ENCODE assay signal across 23 cellular contexts in the genomic region with DNA sequence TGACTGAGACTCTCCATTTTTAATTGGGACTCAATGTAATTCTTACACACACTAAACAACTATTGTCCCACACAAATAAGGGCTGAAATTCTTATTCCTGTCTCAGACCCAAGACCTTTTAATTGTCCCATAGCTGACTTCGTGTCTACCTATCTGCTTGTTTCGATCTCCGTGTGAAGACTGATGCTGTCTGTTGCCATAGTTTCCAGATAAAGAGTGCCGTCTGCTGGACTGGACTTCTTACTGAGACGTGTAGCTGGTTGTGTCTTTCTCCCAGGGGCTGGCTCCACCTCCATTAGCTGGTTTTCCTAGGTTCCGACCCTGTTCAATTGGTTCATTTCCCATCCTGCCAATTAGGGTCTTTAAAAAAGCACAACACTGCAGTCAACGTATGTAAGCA.
"Had no signal": no experiment of that assay in that cellular context is flagged by ENCODE, and none has a peak within 500 bp of the region (broad histone marks: within the 10 kb centered on the region; RNA-seq: fewer than 3 reads in every experiment).

No MANE protein-coding gene starts in this region.

- H3K9ac ChIP-seq: parathyroid adenoma had no signal

- H3K27ac ChIP-seq: colonic mucosa, esophagus muscularis mucosa, foreskin keratinocyte, gastroesophageal sphincter, heart right ventricle, parathyroid adenoma, right atrium auricular region, stomach, thyroid gland, vagina had no signal

- H3K27me3 ChIP-seq: colonic mucosa, esophagus muscularis mucosa, foreskin keratinocyte, gastroesophageal sphincter, heart right ventricle, right atrium auricular region, stomach, thyroid gland, vagina had no signal

- H3K79me2 ChIP-seq: parathyroid adenoma had no signal

- H3K9me3 ChIP-seq: colonic mucosa, esophagus muscularis mucosa, gastroesophageal sphincter, heart right ventricle, right atrium auricular region, stomach, thyroid gland, vagina had no signal

- ATAC-seq: foreskin keratinocyte; gastroesophageal sphincter; heart right ventricle; natural killer cell; sciatic nerve; stimulated activated effector memory CD8-positive, alpha-beta T cell treated with anti-CD3 and anti-CD28 coated beads, Interleukin-12 subunit alpha, Interleukin-12 subunit beta, amount 100 ng/mL, for 72 hours had no signal

- DNase-seq: colonic mucosa; effector CD8-positive, alpha-beta T cell; endodermal cell; foreskin keratinocyte; heart right ventricle; hippocampal formation; immature natural killer cell; islet precursor cell; kidney glomerular epithelial cell; natural killer cell; stimulated activated CD4-positive, alpha-beta T cell treated with anti-CD3 and anti-CD28 coated beads, Interleukin-2, amount 100 ng/mL, for 24 hours; stimulated activated CD4-positive, alpha-beta T cell treated with anti-CD3 and anti-CD28 coated beads, Interleukin-4, amount 100 ng/mL, for 24 hours; stimulated activated naive CD4-positive, alpha-beta T cell treated with Interleukin-2 at 50 U/mL for 16 hours; stomach; thyroid gland had no signal

- H3K4me3 ChIP-seq: colonic mucosa, esophagus muscularis mucosa, gastroesophageal sphincter, heart right ventricle, lung, right atrium auricular region, stomach, thyroid gland, vagina had no signal

- H3K4me1 ChIP-seq: colonic mucosa, vagina had no signal

- H2AFZ ChIP-seq: parathyroid adenoma had no signal

- H3K36me3 ChIP-seq: colonic mucosa, esophagus muscularis mucosa, gastroesophageal sphincter, heart right ventricle, right atrium auricular region, stomach, thyroid gland, vagina had no signal
